In genomic region chr7:25565949-25566348, GRCh38 we compare ENCODE assay signal across 8 cellular contexts.
DNase-seq lines count a peak whose midpoint lies in the region; ATAC-seq and TF ChIP-seq lines count a peak whose summit lies in the region.

No MANE protein-coding gene starts in this region.

- no peaks in the 10 kb centered on the region; the same call in 1 of the 2 replicates for H3K27me3 Mint-ChIP-seq in WTC11 (ENCODE audit: low read depth)

- no peaks in the 10 kb centered on the region for H3K36me3 Mint-ChIP-seq in WTC11

- POLR2A ChIA-PET in WTC11 (lab: Charles Lee): no interaction called here

- CTCF ChIA-PET in WTC11 (lab: Charles Lee): interaction anchor here (0.6 to 6.8 kb wide), 27 partner anchors 8 to 350 kb away, joined by 3 to 74 read pairs (median 3); no protein-coding TSS in a partner anchor

- H3K9me3 Mint-ChIP-seq in WTC11: no peaks in the 10 kb centered on the region

- H3K27ac ChIP-seq in caudate nucleus (ENCODE audit: low read depth, low read length): no peak overlapping the region

- H3K4me1 Mint-ChIP-seq in WTC11: peaks cover 3% of the 10 kb centered on the region; the same call in 1 of the 2 replicates

- ATAC-seq in WTC11 (no peak), GM18873 (IDR thresholded peaks at IDR 0.05; ENCODE audit: low FRiP score, unreplicated experiment) (no peak)

- no peak overlapping the region for H3K4me3 Mint-ChIP-seq in WTC11

- TF ChIP-seq CTCF in WTC11 (IDR thresholded peaks at IDR 0.05): peak; percentile 100

- DNase-seq in activated gamma-delta T cell treated with Interleukin-2 at 50 U/mL for 16 hours (peak; percentile 54), activated gamma-delta T cell (lab: John Stamatoyannopoulos, UW) (no peak), NCI-H2107 treated with DMSO at 0.1 percent for 48 hours (lab: John Stamatoyannopoulos, UW; ENCODE audit: unreplicated experiment) (peak; percentile 63), WTC11 (ENCODE audit: low spot score) (peak; percentile 49), caudate nucleus (lab: John Stamatoyannopoulos, UW) (peak in 40 of 61 donors; percentile 1 to 71 (median 28)), kidney glomerular epithelial cell (lab: John Stamatoyannopoulos, UW) (peak; percentile 49)
- DNase-seq in stimulated activated CD4-positive, alpha-beta T cell treated with anti-CD3 and anti-CD28 coated beads, Interleukin-2, amount 100 ng/mL, for 24 hours: peak; percentile 62 to 74

- no peak overlapping the region for H3K27ac Mint-ChIP-seq in WTC11

TF ChIP-seq in WTC11, 78 proteins besides CTCF, POLR2A, EP300 and RAD21:
- TF ChIP-seq ZNF317 (CRISPR knock-in tag; IDR thresholded peaks at IDR 0.05; ENCODE audit: borderline replicate concordance, low read depth): no peak
- TF ChIP-seq NFYB (CRISPR knock-in tag; conservative IDR thresholded peaks at IDR 0.05; ENCODE audit: low read depth): no peak
- no peak for TF ChIP-seq FOXP1 (CRISPR knock-in tag; IDR thresholded peaks at IDR 0.05; ENCODE audit: borderline replicate concordance)
- TF ChIP-seq ATF1 (CRISPR knock-in tag; IDR thresholded peaks at IDR 0.05): no peak
- no peak for TF ChIP-seq OVOL2 (CRISPR knock-in tag; IDR thresholded peaks at IDR 0.05; ENCODE audit: borderline replicate concordance)
- no peak for TF ChIP-seq ZNF532 (CRISPR knock-in tag; IDR thresholded peaks at IDR 0.05; ENCODE audit: borderline replicate concordance)
- TF ChIP-seq, protein P1, sequence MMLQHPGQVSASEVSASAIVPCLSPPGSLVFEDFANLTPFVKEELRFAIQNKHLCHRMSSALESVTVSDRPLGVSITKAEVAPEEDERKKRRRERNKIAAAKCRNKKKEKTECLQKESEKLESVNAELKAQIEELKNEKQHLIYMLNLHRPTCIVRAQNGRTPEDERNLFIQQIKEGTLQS (CRISPR knock-in tag; conservative IDR thresholded peaks at IDR 0.05): no peak
- TF ChIP-seq, protein P2, sequence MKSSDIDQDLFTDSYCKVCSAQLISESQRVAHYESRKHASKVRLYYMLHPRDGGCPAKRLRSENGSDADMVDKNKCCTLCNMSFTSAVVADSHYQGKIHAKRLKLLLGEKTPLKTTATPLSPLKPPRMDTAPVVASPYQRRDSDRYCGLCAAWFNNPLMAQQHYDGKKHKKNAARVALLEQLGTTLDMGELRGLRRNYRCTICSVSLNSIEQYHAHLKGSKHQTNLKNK (CRISPR knock-in tag; IDR thresholded peaks at IDR 0.05): no peak
- no peak for TF ChIP-seq HMGA2 (CRISPR knock-in tag; IDR thresholded peaks at IDR 0.05)
- TF ChIP-seq JUN (CRISPR knock-in tag; IDR thresholded peaks at IDR 0.05): no peak
- no peak for TF ChIP-seq SMAD4 (CRISPR knock-in tag; IDR thresholded peaks at IDR 0.05)
- TF ChIP-seq PRRX2 (CRISPR knock-in tag; IDR thresholded peaks at IDR 0.05): no peak
- TF ChIP-seq ERG (CRISPR knock-in tag; IDR thresholded peaks at IDR 0.05): no peak
- TF ChIP-seq TEAD1 (CRISPR knock-in tag; IDR thresholded peaks at IDR 0.05): no peak
- no peak for TF ChIP-seq NFE2L1 (CRISPR knock-in tag; IDR thresholded peaks at IDR 0.05)
- no peak for TF ChIP-seq ZNF423 (CRISPR knock-in tag; IDR thresholded peaks at IDR 0.05)
- TF ChIP-seq NFATC4 (CRISPR knock-in tag; IDR thresholded peaks at IDR 0.05): no peak
- TF ChIP-seq ZBTB21 (CRISPR knock-in tag; IDR thresholded peaks at IDR 0.05; ENCODE audit: borderline replicate concordance): no peak
